ENCODE assay signal across 29 cellular contexts in the genomic region with DNA sequence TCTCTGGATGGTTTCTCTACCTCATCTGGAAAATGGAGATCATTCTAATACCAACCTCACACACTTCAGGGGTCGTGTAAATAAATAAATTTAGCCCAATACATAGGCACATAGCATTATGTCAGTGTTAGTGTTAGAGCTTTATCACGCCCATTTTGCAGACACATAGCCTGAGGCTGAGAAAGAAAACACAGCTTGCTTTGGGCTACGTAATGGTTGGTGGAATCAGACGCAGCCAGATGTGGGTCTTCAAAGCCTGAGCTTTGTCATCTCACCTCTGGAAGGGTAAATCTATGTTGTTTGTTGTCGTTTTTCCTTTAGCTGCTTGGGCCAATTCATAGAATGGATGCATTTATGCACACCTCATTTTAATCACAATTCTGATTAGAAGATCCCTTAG.
"Had no signal": no experiment of that assay in that cellular context is flagged by ENCODE, and none has a peak within 500 bp of the region (broad histone marks: within the 10 kb centered on the region; RNA-seq: fewer than 3 reads in every experiment).

No MANE protein-coding gene starts in this region.

- DNase-seq: colonic mucosa; cortex of kidney; dermis blood vessel endothelial cell; dorsolateral prefrontal cortex; effector CD4-positive, alpha-beta T cell; effector CD8-positive, alpha-beta T cell; effector memory CD4-positive, alpha-beta T cell; effector memory CD8-positive, alpha-beta T cell; endodermal cell; erythroblast; esophagus squamous epithelium; foreskin fibroblast; foreskin keratinocyte; foreskin melanocyte; gastrocnemius medialis; glutamatergic neuron; head of caudate nucleus; heart left ventricle; heart right ventricle had no signal

- H3K36me3 ChIP-seq: colonic mucosa, esophagus muscularis mucosa, esophagus squamous epithelium, gastrocnemius medialis, gastroesophageal sphincter, heart left ventricle, heart right ventricle had no signal

- H3K4me3 Mint-ChIP-seq: dendritic cell treated with granulocyte-macrophage colony-stimulating factor and Interleukin-4, amounts not matched to agents 40 ng/mL and 50 ng/mL, for 4 days; effector memory CD8-positive, alpha-beta T cell; endodermal cell had no signal

- H3K4me3 ChIP-seq: colonic mucosa, coronary artery, esophagus muscularis mucosa, esophagus squamous epithelium, gastrocnemius medialis, gastroesophageal sphincter, heart left ventricle, heart right ventricle had no signal

- H3K4me1 ChIP-seq: colonic mucosa, esophagus muscularis mucosa, esophagus squamous epithelium, foreskin keratinocyte, gastrocnemius medialis, gastroesophageal sphincter, heart left ventricle, heart right ventricle had no signal

- H3K9me3 ChIP-seq: colonic mucosa, esophagus muscularis mucosa, esophagus squamous epithelium, gastrocnemius medialis, gastroesophageal sphincter, heart left ventricle, heart right ventricle had no signal

- H3K27ac ChIP-seq: colonic mucosa, coronary artery, dorsolateral prefrontal cortex, epithelial cell of prostate, esophagus muscularis mucosa, esophagus squamous epithelium, foreskin keratinocyte, gastrocnemius medialis, gastroesophageal sphincter, heart left ventricle, heart right ventricle had no signal

- H3K27ac Mint-ChIP-seq: dendritic cell treated with granulocyte-macrophage colony-stimulating factor and Interleukin-4, amounts not matched to agents 40 ng/mL and 50 ng/mL, for 4 days; effector memory CD8-positive, alpha-beta T cell; endodermal cell had no signal

- ATAC-seq: effector memory CD8-positive, alpha-beta T cell; esophagus mucosa; foreskin keratinocyte; gastrocnemius medialis; gastroesophageal sphincter; heart left ventricle; heart right ventricle had no signal

- H3K9me3 Mint-ChIP-seq: dendritic cell treated with granulocyte-macrophage colony-stimulating factor and Interleukin-4, amounts not matched to agents 40 ng/mL and 50 ng/mL, for 4 days had no signal

- H3K27me3 ChIP-seq: colonic mucosa, foreskin keratinocyte had no signal

- FAIRE-seq: colon, endometrium, endothelial cell of umbilical vein, frontal cortex had no signal
